ENCODE assay signal across 10 cellular contexts in the genomic region with DNA sequence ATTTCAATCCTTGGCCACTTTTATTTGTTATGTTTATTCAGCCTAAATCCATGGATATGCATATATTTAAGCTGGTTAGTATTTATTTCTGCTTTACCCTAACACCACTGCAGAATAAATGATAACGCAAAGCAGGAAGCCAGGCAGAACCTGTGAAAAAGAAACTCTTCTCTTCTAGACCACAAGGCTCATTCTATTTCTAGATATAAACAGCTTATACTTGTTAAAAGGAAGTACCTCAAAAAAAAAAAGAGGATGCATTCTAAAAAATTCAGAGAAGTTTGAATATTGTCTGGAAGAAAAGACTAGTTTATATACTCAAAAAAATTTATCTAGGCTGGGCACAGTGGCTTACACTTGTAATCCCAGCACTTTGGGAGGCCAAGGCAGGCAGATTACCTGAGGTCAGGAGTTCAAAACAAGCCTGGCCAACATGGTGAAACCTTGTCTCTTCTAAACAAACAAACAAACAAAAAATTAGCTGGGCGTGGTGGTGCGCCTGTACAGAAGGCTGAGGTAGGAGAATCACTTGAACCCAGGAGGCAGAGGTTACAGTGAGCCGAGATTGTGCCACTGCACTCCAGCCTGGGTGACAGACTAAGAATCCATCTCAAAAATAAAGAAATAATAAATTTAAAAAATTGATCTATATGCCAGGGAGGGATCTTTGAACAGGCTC. TPM values are rescaled to one million over a fixed set of nuclear protein-coding genes. Genes with fewer than 3 reads are reported as not detected.
DNase-seq lines count a peak whose midpoint lies in the region; ATAC-seq lines count a peak whose summit lies in the region.
"Had no signal": no experiment of that assay in that cellular context is flagged by ENCODE, and none has a peak within 500 bp of the region (broad histone marks: within the 10 kb centered on the region; RNA-seq: fewer than 3 reads in every experiment).

No MANE protein-coding gene starts in this region.

- H3K36me3 Mint-ChIP-seq in activated CD4-positive, alpha-beta memory T cell treated with anti-CD3 and anti-CD28 coated beads for 36 hours = no peaks in the 10 kb centered on the region

- H3K4me2 ChIP-seq in BLaER1 treated with 17β-estradiol and CSF1 and Interleukin-3, amounts not matched to agents 10 nM and 100 nM = peak overlapping the region; percentile 54 to 78 (median 72)

- H3K36me3 ChIP-seq in BLaER1 treated with 17β-estradiol and CSF1 and Interleukin-3, amounts not matched to agents 10 nM and 100 nM = peaks cover 4 to 34% (median 11%) of the 10 kb centered on the region in 11 experiments; a peak in 11 of 22 replicates
- no peaks in the 10 kb centered on the region for H3K36me3 ChIP-seq in H7 (replicated peaks; ENCODE audit: control insufficient read depth, insufficient read depth, low read length)

- ATAC-seq in GM19043 (IDR thresholded peaks at IDR 0.05; ENCODE audit: low read depth, unreplicated experiment) (peak; percentile 85), HG03066 (IDR thresholded peaks at IDR 0.05; ENCODE audit: low read depth, unreplicated experiment) (peak; percentile 77)

- POLR2A ChIA-PET in activated CD4-positive, alpha-beta memory T cell treated with anti-CD3 and anti-CD28 coated beads for 36 hours (lab: Charles Lee) = interaction anchor here (1.4 kb wide), 2 partner anchors 25 to 430 kb away, joined by 3 read pairs; no protein-coding TSS in a partner anchor

- no peaks in the 10 kb centered on the region for H3K9me3 Mint-ChIP-seq in activated CD4-positive, alpha-beta memory T cell treated with anti-CD3 and anti-CD28 coated beads for 36 hours

- no peaks in the 10 kb centered on the region for H3K27me3 Mint-ChIP-seq in activated CD4-positive, alpha-beta memory T cell treated with anti-CD3 and anti-CD28 coated beads for 36 hours

- intact Hi-C loops in activated CD4-positive, alpha-beta memory T cell treated with anti-CD3 and anti-CD28 coated beads for 36 hours (cut with micrococcal nuclease) = loop anchor here (1.0 to 5.0 kb wide), 5 partner anchors 7 to 428 kb away; a partner anchor contains a TSS

- 0 out of 20 replicates have a peak overlapping the region, but pooled peaks of 1 of the 10 experiments have one; percentile 26 for H3K4me3 ChIP-seq in BLaER1 treated with 17β-estradiol and CSF1 and Interleukin-3, amounts not matched to agents 10 nM and 100 nM
- H3K4me3 ChIP-seq in H7 (ENCODE audit: insufficient read depth, low read depth, low read length) = no peak overlapping the region

- peak overlapping the region; percentile 47 for H3K27ac Mint-ChIP-seq in activated CD4-positive, alpha-beta memory T cell treated with anti-CD3 and anti-CD28 coated beads for 36 hours

- peaks cover 47% of the 10 kb centered on the region for H3K4me1 Mint-ChIP-seq in activated CD4-positive, alpha-beta memory T cell treated with anti-CD3 and anti-CD28 coated beads for 36 hours (ENCODE audit: low read depth)

- in situ Hi-C loops in G401 (cut with HindIII; ENCODE audit: low sequenced_read_pairs) = loop anchor here (25.0 kb wide), 2 partner anchors 106 to 431 kb away; a partner anchor contains a TSS

- no peak for DNase-seq in activated CD4-positive, alpha-beta memory T cell treated with anti-CD3 and anti-CD28 coated beads for 36 hours
- DNase-seq in NCI-H2227 treated with DMSO at 0.1 percent for 48 hours (lab: John Stamatoyannopoulos, UW) (no peak), nucleus accumbens (lab: John Stamatoyannopoulos, UW) (no peak), G401 (ENCODE audit: low spot score) (no peak), H7 (no peak)
- DNase-seq: DMS79 treated with DMSO at 0.1 percent for 48 hours, NCI-H774 had no signal

- no peaks in the 10 kb centered on the region for H3K27me3 ChIP-seq in BLaER1 treated with 17β-estradiol and CSF1 and Interleukin-3, amounts not matched to agents 10 nM and 100 nM
- no peaks in the 10 kb centered on the region for H3K27me3 ChIP-seq in H7 (ENCODE audit: control insufficient read depth, insufficient read depth, low read length)

- no peaks in the 10 kb centered on the region for H3K9me3 ChIP-seq in BLaER1 treated with 17β-estradiol and CSF1 and Interleukin-3, amounts not matched to agents 10 nM and 100 nM (replicated peaks in 1 of 11)

- peak overlapping the region; percentile 57 for H3K4me3 Mint-ChIP-seq in activated CD4-positive, alpha-beta memory T cell treated with anti-CD3 and anti-CD28 coated beads for 36 hours

- CTCF ChIA-PET in activated CD4-positive, alpha-beta memory T cell treated with anti-CD3 and anti-CD28 coated beads for 36 hours (lab: Charles Lee) = interaction anchor here (0.8 to 9.0 kb wide), 6 partner anchors 20 to 451 kb away, joined by 4 to 130 read pairs (median 13); a partner anchor contains a TSS

- H3K9ac ChIP-seq in BLaER1 treated with 17β-estradiol and CSF1 and Interleukin-3, amounts not matched to agents 10 nM and 100 nM = peak overlapping the region in 5 of 11 experiments; percentile 11 to 54 (median 33); a peak in 7 of 22 replicates

- peaks cover 19 to 24% (median 21%) of the 10 kb centered on the region in 10 experiments for H3K4me1 ChIP-seq in BLaER1 treated with 17β-estradiol and CSF1 and Interleukin-3, amounts not matched to agents 10 nM and 100 nM

- H4K20me1 ChIP-seq in BLaER1 treated with 17β-estradiol and CSF1 and Interleukin-3, amounts not matched to agents 10 nM and 100 nM = no peaks in the 10 kb centered on the region

- peak overlapping the region in 9 of 11 experiments; percentile 1 to 69 (median 37); a peak in 11 of 22 replicates for H3K27ac ChIP-seq in BLaER1 treated with 17β-estradiol and CSF1 and Interleukin-3, amounts not matched to agents 10 nM and 100 nM

RNA-seq across cellular contexts. Expression of a gene that starts 55.8 kb away (rescaled TPM):
- 1 to 10 TPM; 5.8 to 6.0 TPM for total RNA-seq in activated CD4-positive, alpha-beta memory T cell treated with anti-CD3 and anti-CD28 coated beads for 36 hours
- 18.1 and 23.3 TPM in 2 replicates for total RNA-seq in G401 (2014; rRNA removed; shearing (Covaris generic))
- 1.7 and 2.1 TPM in 2 replicates for total RNA-seq in H7 (2014; rRNA removed; shearing (Covaris generic))

RNA-seq across cellular contexts. Expression of a gene that starts 57.1 kb away (rescaled TPM):
- 10 to 100 TPM; 38.2 to 40.9 TPM for total RNA-seq in activated CD4-positive, alpha-beta memory T cell treated with anti-CD3 and anti-CD28 coated beads for 36 hours
- 58.7 and 72.0 TPM in 2 replicates for total RNA-seq in G401 (2014; rRNA removed; shearing (Covaris generic))
- total RNA-seq in H7 (2014; rRNA removed; shearing (Covaris generic)) = 22.6 and 27.7 TPM in 2 replicates
